ENCODE assay signal across 27 cellular contexts in the genomic region with DNA sequence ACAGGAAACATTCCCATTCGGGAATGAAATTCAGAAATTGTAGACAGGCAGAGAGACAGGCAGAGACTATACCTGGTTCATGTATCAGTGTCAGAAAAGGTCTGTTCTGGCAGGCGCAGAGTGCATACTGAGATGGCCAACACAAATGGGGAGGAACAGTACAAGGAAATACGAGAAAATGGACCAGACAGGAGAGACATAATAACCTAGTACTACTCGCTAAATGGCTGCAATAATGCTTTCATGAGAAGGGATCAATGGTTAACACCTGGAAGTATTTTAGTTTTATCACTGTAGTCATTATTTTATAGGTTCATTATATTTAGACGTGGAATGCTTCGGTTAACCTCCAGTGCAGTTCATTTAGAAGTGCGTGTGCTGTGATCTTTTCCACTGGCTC.
"Had no signal": no experiment of that assay in that cellular context is flagged by ENCODE, and none has a peak within 500 bp of the region (broad histone marks: within the 10 kb centered on the region; RNA-seq: fewer than 3 reads in every experiment).

No MANE protein-coding gene starts in this region.

- H3K4me3 ChIP-seq: ovary, psoas muscle, right lobe of liver, sigmoid colon, suprapubic skin, testis, tibial artery, transverse colon, upper lobe of right lung, uterus had no signal

- H3K27me3 ChIP-seq: ovary, right lobe of liver, sigmoid colon, suprapubic skin, testis, tibial artery, transverse colon, upper lobe of right lung, uterus had no signal

- H3K36me3 ChIP-seq: ovary, right lobe of liver, sigmoid colon, suprapubic skin, tibial artery, transverse colon, upper lobe of right lung, uterus had no signal

- ATAC-seq: naive thymus-derived CD8-positive, alpha-beta T cell; natural killer cell treated with Interleukin-12 subunit alpha and Interleukin-12 subunit beta and Interleukin-15 and Interleukin-18, amount 100 ng/mL, for 72 hours; psoas muscle; right cardiac atrium; right lobe of liver; stimulated activated effector memory CD8-positive, alpha-beta T cell treated with anti-CD3 and anti-CD28 coated beads, Interleukin-12 subunit alpha, Interleukin-12 subunit beta, amount 100 ng/mL, for 72 hours; stimulated activated naive CD8-positive, alpha-beta T cell treated with anti-CD3 and anti-CD28 coated beads, Interleukin-15, amount 100 ng/mL, for 72 hours; stimulated activated naive CD8-positive, alpha-beta T cell treated with anti-CD3 and anti-CD28 coated beads, Interleukin-15, Interleukin-2, amounts not matched to agents 100 U/mL and 50 U/mL, for 24 hours; upper lobe of right lung had no signal

- H3K4me1 ChIP-seq: parathyroid adenoma, psoas muscle, right lobe of liver, sigmoid colon, suprapubic skin, testis, tibial artery, upper lobe of right lung, uterus had no signal

- H3K27ac ChIP-seq: ovary, parathyroid adenoma, psoas muscle, right lobe of liver, sigmoid colon, suprapubic skin, testis, tibial artery, upper lobe of right lung, uterus had no signal

- H3K9me3 ChIP-seq: ovary, psoas muscle, right lobe of liver, sigmoid colon, suprapubic skin, testis, transverse colon, upper lobe of right lung, uterus had no signal

- H3K9ac ChIP-seq: parathyroid adenoma had no signal

- H2AFZ ChIP-seq: parathyroid adenoma had no signal

- DNase-seq: naive thymus-derived CD8-positive, alpha-beta T cell; nephron progenitor cell; occipital lobe; ovary; posterior cingulate gyrus; psoas muscle; right cardiac atrium; right lobe of liver; sigmoid colon; small intestine; stimulated activated CD4-positive, alpha-beta T cell treated with anti-CD3 and anti-CD28 coated beads, Interleukin-15, amount 100 ng/mL, for 24 hours; stimulated activated CD4-positive, alpha-beta T cell treated with anti-CD3 and anti-CD28 coated beads, Interleukin-2, amount 100 ng/mL, for 24 hours; stimulated activated CD4-positive, alpha-beta T cell treated with anti-CD3 and anti-CD28 coated beads, Interleukin-2, amount 100 ng/mL, for 48 hours; stimulated activated CD4-positive, alpha-beta T cell treated with anti-CD3 and anti-CD28 coated beads, Interleukin-4, amount 100 ng/mL, for 24 hours; stimulated activated naive CD4-positive, alpha-beta T cell; stimulated activated naive CD8-positive, alpha-beta T cell treated with anti-CD3 and anti-CD28 coated beads, Interleukin-15, amount 100 ng/mL, for 72 hours; stimulated activated naive CD8-positive, alpha-beta T cell treated with anti-CD3 and anti-CD28 coated beads, Interleukin-15, Interleukin-2, amounts not matched to agents 100 U/mL and 50 U/mL, for 24 hours; substantia nigra; testis; tibial artery; transverse colon; upper lobe of right lung; uterus had no signal
